ENCODE assay signal across 28 cellular contexts in genomic region chr2:16496426-16497388, GRCh38.
"Had no signal": no experiment of that assay in that cellular context is flagged by ENCODE, and none has a peak within 500 bp of the region (broad histone marks: within the 10 kb centered on the region; RNA-seq: fewer than 3 reads in every experiment).

No MANE protein-coding gene starts in this region.

- H3K4me3 ChIP-seq: colonic mucosa, esophagus muscularis mucosa, gastroesophageal sphincter, heart left ventricle, hepatocyte, left ventricle myocardium inferior, lung, neural progenitor cell, prostate gland, smooth muscle cell, suprapubic skin, transverse colon, upper lobe of right lung, uterus had no signal

- H3K4me1 ChIP-seq: colonic mucosa, esophagus muscularis mucosa, foreskin keratinocyte, gastroesophageal sphincter, heart left ventricle, left ventricle myocardium inferior, neural progenitor cell, prostate gland, suprapubic skin, transverse colon, upper lobe of right lung, uterus had no signal

- ATAC-seq: foreskin keratinocyte; gastroesophageal sphincter; left cardiac atrium; natural killer cell treated with Interleukin-12 subunit alpha and Interleukin-12 subunit beta and Interleukin-15 and Interleukin-18, amount 100 ng/mL, for 72 hours; stimulated activated naive CD8-positive, alpha-beta T cell treated with anti-CD3 and anti-CD28 coated beads, Interleukin-15, amount 100 ng/mL, for 72 hours; upper lobe of right lung had no signal

- H3K36me3 ChIP-seq: colonic mucosa, esophagus muscularis mucosa, gastroesophageal sphincter, heart left ventricle, left ventricle myocardium inferior, neural progenitor cell, prostate gland, suprapubic skin, transverse colon, upper lobe of right lung, uterus had no signal

- H3K27me3 ChIP-seq: colonic mucosa, esophagus muscularis mucosa, foreskin keratinocyte, gastroesophageal sphincter, hepatocyte, neural progenitor cell, suprapubic skin, transverse colon, upper lobe of right lung, uterus had no signal

- DNase-seq: colonic mucosa; effector CD8-positive, alpha-beta T cell; endodermal cell; foreskin keratinocyte; heart left ventricle; left cardiac atrium; left ventricle myocardium inferior; naive B cell; right cardiac atrium; stimulated activated CD4-positive, alpha-beta T cell treated with anti-CD3 and anti-CD28 coated beads, Interleukin-12 subunit alpha, Interleukin-12 subunit beta, amount 100 ng/mL, for 4 hours; stimulated activated CD4-positive, alpha-beta T cell treated with anti-CD3 and anti-CD28 coated beads, Interleukin-1b, Interleukin-23, amount 100 ng/mL, for 48 hours; stimulated activated CD4-positive, alpha-beta T cell treated with anti-CD3 and anti-CD28 coated beads, Interleukin-4, amount 100 ng/mL, for 1 hour; stimulated activated CD8-positive, alpha-beta memory T cell treated with anti-CD3 and anti-CD28 coated beads, Interleukin-4, amount 100 ng/mL, for 48 hours; stimulated activated naive CD4-positive, alpha-beta T cell; stimulated activated naive CD8-positive, alpha-beta T cell treated with anti-CD3 and anti-CD28 coated beads, Interleukin-15, amount 100 ng/mL, for 72 hours; transverse colon; upper lobe of right lung; uterus had no signal

- H3K9me3 ChIP-seq: colonic mucosa, esophagus muscularis mucosa, gastroesophageal sphincter, heart left ventricle, left ventricle myocardium inferior, prostate gland, suprapubic skin, transverse colon, upper lobe of right lung, uterus had no signal

- H3K27ac ChIP-seq: colonic mucosa, epithelial cell of prostate, esophagus muscularis mucosa, foreskin keratinocyte, gastroesophageal sphincter, heart left ventricle, hepatocyte, left ventricle myocardium inferior, neural progenitor cell, prostate gland, suprapubic skin, transverse colon, upper lobe of right lung, uterus had no signal
